26 cellular contexts compared by ENCODE assay signal in genomic region chr5:106324356-106324755, GRCh38.
DNase-seq lines count a peak whose midpoint lies in the region; TF ChIP-seq lines count a peak whose summit lies in the region.
"Had no signal": no experiment of that assay in that cellular context is flagged by ENCODE, and none has a peak within 500 bp of the region (broad histone marks: within the 10 kb centered on the region; RNA-seq: fewer than 3 reads in every experiment).

No MANE protein-coding gene starts in this region.

- H3K79me1 ChIP-seq in trophoblast cell (ENCODE audit: low read length): no peaks in the 10 kb centered on the region

- H2BK5ac ChIP-seq in trophoblast cell (ENCODE audit: low read depth, low read length, poor library complexity): no peak overlapping the region

- H2BK12ac ChIP-seq in trophoblast cell (ENCODE audit: low read length): no peak overlapping the region

- H4K91ac ChIP-seq in trophoblast cell (ENCODE audit: low read depth, low read length): no peak overlapping the region

- no peak for TF ChIP-seq CTCF in BE2C (IDR thresholded peaks at IDR 0.05; ENCODE audit: low read depth, low read length)

- H3K79me2 ChIP-seq in trophoblast cell (ENCODE audit: control insufficient read depth, insufficient read depth, low read length, poor library complexity): no peaks in the 10 kb centered on the region

- H2AK5ac ChIP-seq in trophoblast cell (ENCODE audit: low read length): no peak overlapping the region

- H4K12ac ChIP-seq in trophoblast cell (ENCODE audit: low read depth, low read length): no peak overlapping the region

- no peak overlapping the region for H2AFZ ChIP-seq in trophoblast cell (ENCODE audit: insufficient read depth, low read length, poor library complexity)

- DNase-seq in trophoblast cell (peak; percentile 69 to 73), BE2C (no peak)
- DNase-seq: 8988T; ACHN; AML-193; C1 segment of cervical spinal cord; Caco-2; Calu3; CD4-positive, alpha-beta memory T cell; CD4-positive, alpha-beta T cell; CD4-positive, CD25-positive, alpha-beta regulatory T cell; CD8-positive, alpha-beta memory T cell; CD8-positive, alpha-beta T cell; COR-L47; DMS 273 treated with DMSO at 0.1 percent for 48 hours; DMS153; DMS53; DMS79; DMS79 treated with DMSO at 0.1 percent for 48 hours; DND-41; EL had no signal

- H3K27me3 ChIP-seq in trophoblast cell (ENCODE audit: insufficient read depth, low read length) (no peaks in the 10 kb centered on the region), BE2C (no peaks in the 10 kb centered on the region)
- H3K27me3 ChIP-seq: BLaER1; BLaER1 treated with 17β-estradiol and CSF1 and Interleukin-3, amounts not matched to agents 10 nM and 100 nM had no signal

- H3K4me1 ChIP-seq in trophoblast cell (ENCODE audit: control insufficient read depth in 1 of 2, insufficient read depth in 2 of 2, low read length in 2 of 2) (no peaks in the 10 kb centered on the region), BE2C (peaks cover 5% of the 10 kb centered on the region)
- H3K4me1 ChIP-seq: A549; BLaER1; BLaER1 treated with 17β-estradiol and CSF1 and Interleukin-3, amounts not matched to agents 10 nM and 100 nM; Caco-2 had no signal

- H2BK120ac ChIP-seq in trophoblast cell (ENCODE audit: insufficient read depth, low read length, poor library complexity): no peak overlapping the region

- H3K4me3 ChIP-seq in trophoblast cell (ENCODE audit: low read depth, low read length) (no peak overlapping the region), BE2C (ENCODE audit: low read depth, low read length) (no peak overlapping the region)
- H3K4me3 ChIP-seq: A549; BLaER1; BLaER1 treated with 17β-estradiol and CSF1 and Interleukin-3, amounts not matched to agents 10 nM and 100 nM had no signal

- no peak overlapping the region for H4K8ac ChIP-seq in trophoblast cell (ENCODE audit: low read depth, low read length)

- no peak overlapping the region for H3K23ac ChIP-seq in trophoblast cell (ENCODE audit: low read length)

- no peak overlapping the region for H3K4ac ChIP-seq in trophoblast cell (ENCODE audit: low read depth, low read length)

- H3K27ac ChIP-seq in trophoblast cell (ENCODE audit: low read depth, low read length): no peak overlapping the region
- H3K27ac ChIP-seq: 22Rv1; A549; BLaER1; BLaER1 treated with 17β-estradiol and CSF1 and Interleukin-3, amounts not matched to agents 10 nM and 100 nM; C4-2B had no signal

- H3K18ac ChIP-seq in trophoblast cell (ENCODE audit: low read length): no peak overlapping the region

- H3K36me3 ChIP-seq in trophoblast cell (ENCODE audit: control insufficient read depth in 1 of 2, insufficient read depth in 2 of 2, low read length in 2 of 2) (no peaks in the 10 kb centered on the region), BE2C (no peaks in the 10 kb centered on the region)
- H3K36me3 ChIP-seq: BLaER1; BLaER1 treated with 17β-estradiol and CSF1 and Interleukin-3, amounts not matched to agents 10 nM and 100 nM had no signal

- H3K4me2 ChIP-seq in trophoblast cell (ENCODE audit: low read length): no peak overlapping the region
- H3K4me2 ChIP-seq: A549; BLaER1; BLaER1 treated with 17β-estradiol and CSF1 and Interleukin-3, amounts not matched to agents 10 nM and 100 nM had no signal

- H3K14ac ChIP-seq in trophoblast cell (ENCODE audit: low read length): no peak overlapping the region

- no CpG with 5 or more reads among the region's 2 CpGs for WGBS in trophoblast cell (ENCODE audit: extremely low coverage, insufficient coverage, insufficient read length)

- H3K9ac ChIP-seq in trophoblast cell (ENCODE audit: low read length): no peak overlapping the region
- H3K9ac ChIP-seq: BLaER1; BLaER1 treated with 17β-estradiol and CSF1 and Interleukin-3, amounts not matched to agents 10 nM and 100 nM had no signal

- H3K9me3 ChIP-seq in trophoblast cell (ENCODE audit: insufficient read depth, low read depth, low read length): no peaks in the 10 kb centered on the region
- H3K9me3 ChIP-seq in BE2C: no peaks in the 10 kb centered on the region
- H3K9me3 ChIP-seq: A549; BLaER1; BLaER1 treated with 17β-estradiol and CSF1 and Interleukin-3, amounts not matched to agents 10 nM and 100 nM; Caco-2 had no signal
